ENCODE assay signal across 17 cellular contexts in genomic region chr6:52856137-52856536, GRCh38. TPM values are rescaled to one million over a fixed set of nuclear protein-coding genes. Genes with fewer than 3 reads are reported as not detected.
DNase-seq lines count a peak whose midpoint lies in the region; FAIRE-seq and TF ChIP-seq lines count a peak whose summit lies in the region.
"Not testable (repeated sequence)": the region's sequence is repeated elsewhere in the genome, so short reads cannot be mapped to it uniquely, and the experiment has no call there.
"Had no signal": no experiment of that assay in that cellular context is flagged by ENCODE, and none has a peak within 500 bp of the region (broad histone marks: within the 10 kb centered on the region; RNA-seq: fewer than 3 reads in every experiment).

No MANE protein-coding gene starts in this region.

- not testable (repeated sequence) for H3K4me1 ChIP-seq in kidney (ENCODE audit: control insufficient read depth in 1 of 2, insufficient read depth in 1 of 2, low read depth in 1 of 2, low read length in 2 of 2); neural progenitor cell

- H3K27me3 ChIP-seq in neural progenitor cell, result not testable (repeated sequence)

- not testable (repeated sequence) for H3K36me3 ChIP-seq in kidney (ENCODE audit: control insufficient read depth in 1 of 2, insufficient read depth in 2 of 2, low read length in 2 of 2); neural progenitor cell

- H3F3A ChIP-seq in neural progenitor cell (ENCODE audit: low read depth), result not testable (repeated sequence)

- not testable (repeated sequence) for H3K27me3 Mint-ChIP-seq in neural progenitor cell (ENCODE audit: insufficient read depth, low read depth)

- not testable (repeated sequence) for H3K4me3 Mint-ChIP-seq in neural progenitor cell

- not testable (repeated sequence) for H4K20me1 ChIP-seq in neural progenitor cell (ENCODE audit: low read depth)

- H3K27ac Mint-ChIP-seq in neural progenitor cell, result not testable (repeated sequence)

- peak; percentile 55 for DNase-seq in EH (ENCODE audit: low read depth)
- peak; percentile 16 for DNase-seq in Jurkat, Clone E6-1 (ENCODE audit: low read depth, low spot score)
- DNase-seq in NCI-H510A treated with DMSO at 0.1 percent for 48 hours (lab: John Stamatoyannopoulos, UW), result peak; percentile 81
- peak; percentile 56 for DNase-seq in T1000 (lab: John Stamatoyannopoulos, UW)
- DNase-seq in ecto neural progenitor cell (ENCODE audit: low spot score), result peak; percentile 54
- peak; percentile 73 for DNase-seq in kidney
- DNase-seq in neural progenitor cell (ENCODE audit: low spot score), result peak; percentile 63
- DNase-seq in ureter (ENCODE audit: low spot score), result peak; percentile 59

- H3K4me2 ChIP-seq in neural progenitor cell, result peak overlapping the region; percentile 8

- H2AFZ ChIP-seq in neural progenitor cell (replicated peaks), result peak overlapping the region; percentile 89

- not testable (repeated sequence) for H3K9me3 Mint-ChIP-seq in neural progenitor cell

- not testable (repeated sequence) for H3K9ac ChIP-seq in kidney (ENCODE audit: low read length in 2 of 2); neural progenitor cell

- not testable (repeated sequence) for H3K4me3 ChIP-seq in Jurkat, Clone E6-1 (ENCODE audit: low read length); kidney (ENCODE audit: low read length in 2 of 2); neural progenitor cell

- not testable (repeated sequence) for H3K9me3 ChIP-seq in kidney (ENCODE audit: control insufficient read depth in 1 of 2, low read length in 2 of 2); neural progenitor cell (ENCODE audit: low read depth)

- not testable (repeated sequence) for H3K79me2 ChIP-seq in neural progenitor cell (ENCODE audit: low read depth)

- not testable (repeated sequence) for H3K36me3 Mint-ChIP-seq in neural progenitor cell

- not testable (repeated sequence) for TF ChIP-seq CTCF in kidney (IDR thresholded peaks at IDR 0.05; ENCODE audit: borderline replicate concordance, extremely low read depth, insufficient read depth); neural progenitor cell (IDR thresholded peaks at IDR 0.05)

- intact Hi-C loops in kidney (cut with DNase I), result not testable (repeated sequence)

- peaks cover 13% of the 10 kb centered on the region for H3K4me1 Mint-ChIP-seq in neural progenitor cell

- not testable (repeated sequence) for H3K27ac ChIP-seq in kidney (ENCODE audit: low read depth in 2 of 2, low read length in 2 of 2); neural progenitor cell

- FAIRE-seq in kidney (lab: Jason Lieb, UNC), result not testable (repeated sequence)

RNA-seq across cellular contexts. Expression of gene GSTA5, which starts 15.5 kb away (rescaled TPM):
- polyA plus RNA-seq in Jurkat, Clone E6-1 (2012; ENCODE audit: insufficient read depth, insufficient read length), result not detected
- total RNA-seq in kidney (not detected), neural progenitor cell (ENCODE audit: low replicate concordance) (not detected in 2 replicates), ureter (not detected)
- polyA plus RNA-seq in kidney (ENCODE audit: insufficient read depth, low read depth, low replicate concordance), result not detected
- total RNA-seq: activated CD8-positive, alpha-beta T cell treated with anti-CD3 and anti-CD28 coated beads, Interleukin-2, amount 10 ng/mL, durations not matched to agents 7 days and 5 days; adrenal gland; dorsolateral prefrontal cortex; epithelial cell of proximal tubule; foreskin keratinocyte; left lobe of liver; MCF 10A; mononuclear cell had no signal
- polyA plus RNA-seq: adrenal gland, foreskin keratinocyte, SK-N-SH had no signal

RNA-seq across cellular contexts. Expression of gene GSTA1, which starts 52.5 kb away (rescaled TPM):
- polyA plus RNA-seq in Jurkat, Clone E6-1 (2012; ENCODE audit: insufficient read depth, insufficient read length), result not detected
- 1.3 TPM for total RNA-seq in kidney
- polyA plus RNA-seq in kidney (ENCODE audit: insufficient read depth, low read depth, low replicate concordance), result 725 TPM
- not detected in 2 replicates for total RNA-seq in neural progenitor cell (ENCODE audit: low replicate concordance)
- total RNA-seq in ureter, result not detected
- total RNA-seq: activated CD8-positive, alpha-beta T cell treated with anti-CD3 and anti-CD28 coated beads, Interleukin-2, amount 10 ng/mL, durations not matched to agents 7 days and 5 days; epithelial cell of proximal tubule; foreskin keratinocyte; MCF 10A; mononuclear cell had no signal
- polyA plus RNA-seq: foreskin keratinocyte, SK-N-SH had no signal

RNA-seq across cellular contexts. Expression of gene GSTA3, which starts 53.4 kb away (rescaled TPM):
- not detected for polyA plus RNA-seq in Jurkat, Clone E6-1 (2012; ENCODE audit: insufficient read depth, insufficient read length)
- total RNA-seq in kidney, result not detected
- polyA plus RNA-seq in kidney (ENCODE audit: insufficient read depth, low read depth, low replicate concordance), result not detected
- not detected in 2 replicates for total RNA-seq in neural progenitor cell (ENCODE audit: low replicate concordance)
- not detected for total RNA-seq in ureter
- total RNA-seq: activated CD8-positive, alpha-beta T cell treated with anti-CD3 and anti-CD28 coated beads, Interleukin-2, amount 10 ng/mL, durations not matched to agents 7 days and 5 days; dorsolateral prefrontal cortex; epithelial cell of proximal tubule; foreskin keratinocyte; left lobe of liver; MCF 10A; mononuclear cell had no signal
- polyA plus RNA-seq: foreskin keratinocyte, SK-N-SH had no signal

Comparison
In these comparisons a context has a peak if more than half of its experiments do, and no peak if none do; other contexts are left out.
1. DNase-seq: peak in every context shown above with its lines; median percentile 81 in NCI-H510A treated with DMSO at 0.1 percent for 48 hours; 73 in kidney; 63 in neural progenitor cell; 59 in ureter; 56 in T1000; 55 in EH; 54 in ecto neural progenitor cell; 16 in Jurkat, Clone E6-1.